12 cellular contexts compared by ENCODE assay signal in the genomic region with DNA sequence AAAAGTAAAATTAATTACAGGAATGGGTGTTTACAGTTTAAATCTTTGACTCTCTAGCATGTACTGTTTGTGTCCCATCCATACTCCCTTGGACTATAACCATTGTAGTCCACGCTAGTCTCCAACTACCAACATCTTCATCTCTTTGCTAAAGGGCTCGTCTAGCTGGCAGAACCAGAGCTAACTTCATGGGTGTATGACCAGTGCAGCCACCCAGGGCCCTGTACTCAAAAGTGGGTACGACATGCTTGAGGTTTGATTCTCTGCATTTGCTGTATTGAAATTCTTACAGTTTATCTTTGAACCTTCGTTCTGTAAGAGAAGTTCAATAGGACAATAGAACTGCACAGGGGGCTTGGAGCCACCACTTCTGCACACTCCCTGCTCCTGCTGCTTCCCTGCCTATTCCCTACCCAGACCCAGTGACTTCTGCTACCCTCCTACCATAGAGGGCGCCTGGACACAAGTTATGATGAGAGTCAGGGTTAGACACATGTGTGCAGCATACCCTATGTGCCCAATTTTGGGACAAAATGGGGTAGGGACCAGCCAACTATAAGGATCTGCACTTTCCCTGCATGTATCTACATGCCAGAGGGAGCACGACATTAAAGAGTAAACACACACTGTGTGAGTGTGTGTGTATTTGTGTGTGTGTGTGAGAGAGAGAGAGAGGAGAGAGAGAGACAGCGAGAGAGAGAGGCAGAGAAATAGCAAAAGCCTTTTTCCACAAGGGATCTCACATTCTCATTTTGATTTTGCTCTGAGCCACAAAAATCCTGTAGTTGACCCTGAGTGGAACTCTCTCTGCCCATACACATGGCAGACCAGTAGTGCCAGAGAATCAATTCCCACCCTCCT. TPM values are rescaled to one million over a fixed set of nuclear protein-coding genes. Genes with fewer than 3 reads are reported as not detected.
A peak's percentile ranks its signal among the peaks of the same experiment; 100 is the strongest.
DNase-seq lines count a peak whose midpoint lies in the region; ATAC-seq, FAIRE-seq and TF ChIP-seq lines count a peak whose summit lies in the region.
"Had no signal": no experiment of that assay in that cellular context is flagged by ENCODE, and none has a peak within 500 bp of the region (broad histone marks: within the 10 kb centered on the region; RNA-seq: fewer than 3 reads in every experiment).

No MANE protein-coding gene starts in this region.

- peak; percentile 60 for TF ChIP-seq RAD21 in SK-N-SH (IDR thresholded peaks at IDR 0.05; ENCODE audit: low read length)

- FAIRE-seq in kidney (lab: Jason Lieb, UNC), result no peak

- no peaks in the 10 kb centered on the region for H3K9me2 ChIP-seq in SK-N-SH

- H3K9ac ChIP-seq in SK-N-SH (no peak overlapping the region), kidney (ENCODE audit: low read length in 2 of 2) (no peak overlapping the region)

- ATAC-seq in HG03139 (IDR thresholded peaks at IDR 0.05; ENCODE audit: unreplicated experiment) (no peak), GM19324 (IDR thresholded peaks at IDR 0.05; ENCODE audit: low FRiP score, unreplicated experiment) (no peak)
- ATAC-seq: Panc1, sciatic nerve had no signal

- H3K4me3 ChIP-seq in H7 (ENCODE audit: insufficient read depth, low read depth, low read length), result no peak overlapping the region
- no peak overlapping the region for H3K4me3 ChIP-seq in SK-N-SH (ENCODE audit: low read depth in 2 of 2, low read length in 1 of 2)
- H3K4me3 ChIP-seq in kidney (ENCODE audit: low read length in 2 of 2), result no peak overlapping the region

- POLR2A ChIA-PET in SK-N-SH (lab: Yijun Ruan, JAX), result no interaction called here

- H4K20me1 ChIP-seq in SK-N-SH (ENCODE audit: insufficient read depth), result no peaks in the 10 kb centered on the region

- TF ChIP-seq EP300 in SK-N-SH (IDR thresholded peaks at IDR 0.05; ENCODE audit: borderline replicate concordance in 1 of 2, low read depth in 1 of 2, low read length in 1 of 2), result no peak

- CTCF ChIA-PET in SK-N-SH (lab: Yijun Ruan, JAX), result interaction anchor here (0.6 to 1.6 kb wide), 2 partner anchors 68 to 172 kb away, joined by 3 to 6 read pairs; no protein-coding TSS in a partner anchor

- H3K36me3 ChIP-seq in H7 (replicated peaks; ENCODE audit: control insufficient read depth, insufficient read depth, low read length) (no peaks in the 10 kb centered on the region), SK-N-SH (replicated peaks in 1 of 2; ENCODE audit: control insufficient read depth in 1 of 2, insufficient read depth in 2 of 2, low read length in 1 of 2) (no peaks in the 10 kb centered on the region), kidney (ENCODE audit: control insufficient read depth in 1 of 2, insufficient read depth in 2 of 2, low read length in 2 of 2) (no peaks in the 10 kb centered on the region)

- H3K9me3 ChIP-seq in SK-N-SH (no peaks in the 10 kb centered on the region), kidney (ENCODE audit: control insufficient read depth in 1 of 2, low read length in 2 of 2) (no peaks in the 10 kb centered on the region)

- in situ Hi-C loops in ACHN (cut with HindIII; ENCODE audit: low pct_ligation_motif_present, low pct_unique_long_range_greater_than_20kb, low sequenced_read_pairs), result no loop called here

- DNase-seq in ACHN, result peak; percentile 38
- peak; percentile 35 for DNase-seq in H7
- DNase-seq in SK-N-SH, result peak; percentile 39
- DNase-seq in kidney, result no peak
- no peak for DNase-seq in NCI-H510A treated with DMSO at 0.1 percent for 48 hours (lab: John Stamatoyannopoulos, UW)
- no peak for DNase-seq in cerebellar cortex (ENCODE audit: low spot score)
- DNase-seq: cortex of kidney, immature natural killer cell had no signal

- WGBS in SK-N-SH (ENCODE audit: low lambda C conversion rate), result 58% methylated on average over 7 of the region's 7 CpGs

- TF ChIP-seq CTCF in SK-N-SH (IDR thresholded peaks at IDR 0.05), result peak; percentile 19; the same call in 1 of the 2 replicates
- TF ChIP-seq CTCF in kidney (IDR thresholded peaks at IDR 0.05; ENCODE audit: borderline replicate concordance, extremely low read depth, insufficient read depth), result peak; percentile 19

- H3K4me1 ChIP-seq in SK-N-SH (ENCODE audit: control insufficient read depth in 1 of 2, insufficient read depth in 2 of 2, low read depth in 1 of 2, low read length in 1 of 2) (no peaks in the 10 kb centered on the region), kidney (ENCODE audit: control insufficient read depth in 1 of 2, insufficient read depth in 1 of 2, low read depth in 1 of 2, low read length in 2 of 2) (no peaks in the 10 kb centered on the region)

- H3K4me2 ChIP-seq in SK-N-SH, result no peak overlapping the region

- no peaks in the 10 kb centered on the region for H3K79me2 ChIP-seq in SK-N-SH (ENCODE audit: insufficient read depth)

- H2AFZ ChIP-seq in SK-N-SH (ENCODE audit: low read depth), result no peak overlapping the region

- no peaks in the 10 kb centered on the region for H3F3A ChIP-seq in SK-N-SH (replicated peaks; ENCODE audit: insufficient read depth)

- H3K27me3 ChIP-seq in H7 (ENCODE audit: control insufficient read depth, insufficient read depth, low read length) (no peaks in the 10 kb centered on the region), SK-N-SH (ENCODE audit: insufficient read depth) (no peaks in the 10 kb centered on the region)

- H3K27ac ChIP-seq in SK-N-SH (ENCODE audit: low read depth in 2 of 2, low read length in 1 of 2) (no peak overlapping the region), kidney (ENCODE audit: low read depth in 2 of 2, low read length in 2 of 2) (no peak overlapping the region)

- intact Hi-C loops in kidney (cut with DNase I), result no loop called here

TF ChIP-seq in SK-N-SH, 30 proteins besides CTCF, POLR2A, EP300 and RAD21:
- no peak for TF ChIP-seq YY1 (IDR thresholded peaks at IDR 0.05; ENCODE audit: low read depth)
- TF ChIP-seq GATA2 (CRISPR knock-in tag; IDR thresholded peaks at IDR 0.05), result no peak
- TF ChIP-seq SMC3 (IDR thresholded peaks at IDR 0.05; ENCODE audit: low read depth, low read length), result peak; percentile 35; the same call in 1 of the 2 replicates
- TF ChIP-seq, protein P1, sequence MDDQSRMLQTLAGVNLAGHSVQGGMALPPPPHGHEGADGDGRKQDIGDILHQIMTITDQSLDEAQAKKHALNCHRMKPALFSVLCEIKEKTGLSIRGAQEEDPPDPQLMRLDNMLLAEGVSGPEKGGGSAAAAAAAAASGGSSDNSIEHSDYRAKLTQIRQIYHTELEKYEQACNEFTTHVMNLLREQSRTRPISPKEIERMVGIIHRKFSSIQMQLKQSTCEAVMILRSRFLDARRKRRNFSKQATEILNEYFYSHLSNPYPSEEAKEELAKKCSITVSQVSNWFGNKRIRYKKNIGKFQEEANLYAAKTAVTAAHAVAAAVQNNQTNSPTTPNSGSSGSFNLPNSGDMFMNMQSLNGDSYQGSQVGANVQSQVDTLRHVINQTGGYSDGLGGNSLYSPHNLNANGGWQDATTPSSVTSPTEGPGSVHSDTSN (IDR thresholded peaks at IDR 0.05), result no peak
- no peak for TF ChIP-seq TCF12 (IDR thresholded peaks at IDR 0.05)

RNA-seq across cellular contexts. Expression of gene NECTIN3, which starts 59.0 kb away (rescaled TPM):
- 42.3 and 47.4 TPM in 2 replicates for total RNA-seq in H7 (2014; rRNA removed; shearing (Covaris generic))
- polyA plus RNA-seq in SK-N-SH (2012; rRNA removed) (8.9 and 12.7 TPM in 2 replicates), kidney (ENCODE audit: insufficient read depth, low read depth, low replicate concordance) (5.0 TPM)
- 15.1 and 17.3 TPM in 2 replicates for polyA plus RNA-seq in SK-N-SH (2012; cell fraction: cytosol; rRNA removed)
- 4.0 and 8.7 TPM in 2 replicates for polyA plus RNA-seq in SK-N-SH (2012; cell fraction: nucleus; rRNA removed)
- 21.2 TPM for total RNA-seq in kidney

Comparison
In these comparisons a context has a peak if more than half of its experiments do, and no peak if none do; other contexts are left out.
1. DNase-seq: peak in ACHN (single experiment), H7 (single experiment) and SK-N-SH (single experiment); none in kidney (single experiment), NCI-H510A treated with DMSO at 0.1 percent for 48 hours (single experiment) and cerebellar cortex (single experiment).